Comparison of ENCODE assay signal across 8 cellular contexts in the genomic region with DNA sequence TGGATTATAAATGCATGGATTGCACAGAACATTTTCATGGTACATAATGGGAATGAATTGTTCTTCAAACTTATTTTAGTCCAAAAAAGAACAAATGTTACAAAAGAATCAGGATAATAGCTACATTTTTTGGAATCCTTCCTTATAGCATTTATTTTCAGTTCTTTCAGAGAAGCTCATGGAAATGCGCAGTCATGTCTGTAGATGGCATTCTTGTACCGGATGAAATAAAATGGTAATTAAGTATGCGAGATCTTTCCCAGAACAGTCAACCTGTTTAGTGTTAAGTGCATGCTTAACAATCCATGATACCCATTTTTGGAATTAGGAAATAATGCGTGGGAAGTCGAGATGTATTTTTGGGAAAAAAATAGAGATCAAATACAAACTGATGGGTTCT. TPM values are rescaled to one million over a fixed set of nuclear protein-coding genes. Genes with fewer than 3 reads are reported as not detected.
DNase-seq lines count a peak whose midpoint lies in the region; ATAC-seq and TF ChIP-seq lines count a peak whose summit lies in the region.

No MANE protein-coding gene starts in this region.

- H3K36me3 ChIP-seq in GM23248 (ENCODE audit: low read depth), result no peaks in the 10 kb centered on the region
- no peaks in the 10 kb centered on the region for H3K36me3 ChIP-seq in hepatocyte (replicated peaks; ENCODE audit: insufficient read depth, low read depth)

- H3K4me1 ChIP-seq in GM23248 (ENCODE audit: insufficient read depth) (no peaks in the 10 kb centered on the region; the same call in 1 of the 2 replicates), hepatocyte (ENCODE audit: insufficient read depth) (no peaks in the 10 kb centered on the region)

- H2AFZ ChIP-seq in GM23248, result no peak overlapping the region
- H2AFZ ChIP-seq in hepatocyte, result no peak overlapping the region

- no peaks in the 10 kb centered on the region for H3K4me1 Mint-ChIP-seq in activated T-cell treated with anti-CD3 and anti-CD28 coated beads, Interleukin-2, amount 50 U/mL, for 72 hours (ENCODE audit: low read depth)

- H4K20me1 ChIP-seq in GM23248 (ENCODE audit: insufficient read depth) (no peaks in the 10 kb centered on the region), hepatocyte (ENCODE audit: insufficient read depth, poor library complexity, severe bottlenecking) (no peaks in the 10 kb centered on the region)

- no peaks in the 10 kb centered on the region for H3K79me2 ChIP-seq in GM23248 (ENCODE audit: insufficient read depth)
- no peaks in the 10 kb centered on the region for H3K79me2 ChIP-seq in hepatocyte

- DNase-seq in AG09319 (ENCODE audit: extremely low read depth, low read depth), result no peak
- peak; percentile 67 for DNase-seq in GM23248
- DNase-seq in hepatocyte (ENCODE audit: low spot score), result no peak
- DNase-seq in GDM1 (lab: John Stamatoyannopoulos, UW), result no peak
- no peak for DNase-seq in activated CD4-positive, alpha-beta T cell treated with anti-CD3 and anti-CD28 coated beads, Interleukin-2, amount 50 U/mL, for 4 hours
- no peak for DNase-seq in activated T-cell treated with anti-CD3 and anti-CD28 coated beads, Interleukin-2, amount 50 U/mL, for 72 hours

- peaks cover 29% of the 10 kb centered on the region for H3K27me3 Mint-ChIP-seq in activated T-cell treated with anti-CD3 and anti-CD28 coated beads, Interleukin-2, amount 50 U/mL, for 72 hours (ENCODE audit: low read depth)

- H3K27ac ChIP-seq in GM23248 (no peak overlapping the region), hepatocyte (no peak overlapping the region)

- no peak overlapping the region for H3K4me3 Mint-ChIP-seq in activated T-cell treated with anti-CD3 and anti-CD28 coated beads, Interleukin-2, amount 50 U/mL, for 72 hours

- no peak overlapping the region for H3K9ac ChIP-seq in GM23248

- H3K36me3 Mint-ChIP-seq in activated T-cell treated with anti-CD3 and anti-CD28 coated beads, Interleukin-2, amount 50 U/mL, for 72 hours (ENCODE audit: insufficient read depth in 2 of 2), result no peaks in the 10 kb centered on the region

- TF ChIP-seq CTCF in AG09319 (IDR thresholded peaks at IDR 0.05; ENCODE audit: low read depth, low read length) (peak; percentile 35), hepatocyte (IDR thresholded peaks at IDR 0.05; ENCODE audit: poor library complexity) (peak; percentile 46)

- H3K9me3 Mint-ChIP-seq in activated T-cell treated with anti-CD3 and anti-CD28 coated beads, Interleukin-2, amount 50 U/mL, for 72 hours, result no peaks in the 10 kb centered on the region

- ATAC-seq in SK-N-SH treated with all-trans-retinoic acid at 6 μM for 48 hours, result peak; percentile 74
- ATAC-seq in HG02610 (IDR thresholded peaks at IDR 0.05; ENCODE audit: unreplicated experiment), result no peak
- ATAC-seq in activated T-cell treated with anti-CD3 and anti-CD28 coated beads, Interleukin-2, amount 50 U/mL, for 72 hours (replicated peaks in 1 of 2), result no peak

- no peak overlapping the region for H3K27ac Mint-ChIP-seq in activated T-cell treated with anti-CD3 and anti-CD28 coated beads, Interleukin-2, amount 50 U/mL, for 72 hours

- no peaks in the 10 kb centered on the region for H3K9me3 ChIP-seq in GM23248 (ENCODE audit: low read depth)
- H3K9me3 ChIP-seq in hepatocyte (ENCODE audit: low read depth), result no peaks in the 10 kb centered on the region

- H3F3A ChIP-seq in GM23248 (ENCODE audit: insufficient read depth), result no peaks in the 10 kb centered on the region

- H3K27me3 ChIP-seq in GM23248 (replicated peaks; ENCODE audit: insufficient read depth) (0 out of 2 replicates have a peak, but pooled peaks cover 10% of the 10 kb centered on the region), hepatocyte (peaks cover 6% of the 10 kb centered on the region)

- in situ Hi-C loops in GM23248 (cut with MboI), result loop anchor here (5.0 kb wide), 1 partner anchor 301 kb away; no protein-coding TSS in a partner anchor

- H3K4me2 ChIP-seq in GM23248 (ENCODE audit: unreplicated experiment) (no peak overlapping the region), hepatocyte (no peak overlapping the region)

- H3K9me2 ChIP-seq in GM23248 (ENCODE audit: insufficient read depth), result no peaks in the 10 kb centered on the region
- no peaks in the 10 kb centered on the region for H3K9me2 ChIP-seq in hepatocyte (replicated peaks; ENCODE audit: insufficient read depth)

- WGBS in GM23248 (ENCODE audit: low coverage in 1 of 2, low lambda C conversion rate in 2 of 2, missing lambda C conversion rate in 2 of 2), 2 experiments, result 10 to 12% methylated on average over 5 of the region's 5 CpGs
- 68% methylated on average over 5 of the region's 5 CpGs for WGBS in hepatocyte (ENCODE audit: low lambda C conversion rate, missing lambda C conversion rate)

- no peak overlapping the region for H3K4me3 ChIP-seq in GM23248
- no peak overlapping the region for H3K4me3 ChIP-seq in hepatocyte

TF ChIP-seq in SK-N-SH treated with all-trans-retinoic acid at 6 μM for 48 hours, 23 proteins besides CTCF, POLR2A, EP300 and RAD21:
- TF ChIP-seq ZNF565 (CRISPR knock-in tag; conservative IDR thresholded peaks at IDR 0.05; ENCODE audit: low read depth) (no peak), ARNTL (CRISPR knock-in tag; IDR thresholded peaks at IDR 0.05; ENCODE audit: borderline replicate concordance, low read depth) (no peak), ISL1 (CRISPR knock-in tag; IDR thresholded peaks at IDR 0.05) (no peak), RARB (CRISPR knock-in tag; IDR thresholded peaks at IDR 0.05) (no peak), TOX (CRISPR knock-in tag; IDR thresholded peaks at IDR 0.05; ENCODE audit: borderline replicate concordance) (no peak), CSDC2 (CRISPR knock-in tag; IDR thresholded peaks at IDR 0.05) (no peak), ZFP30 (CRISPR knock-in tag; IDR thresholded peaks at IDR 0.05) (no peak), ZC3H10 (CRISPR knock-in tag; IDR thresholded peaks at IDR 0.05) (no peak), TCF4 (CRISPR knock-in tag; IDR thresholded peaks at IDR 0.05; ENCODE audit: borderline replicate concordance) (no peak), OSR1 (CRISPR knock-in tag; IDR thresholded peaks at IDR 0.05) (no peak), ESRRG (CRISPR knock-in tag; IDR thresholded peaks at IDR 0.05) (no peak), ZNF8 (CRISPR knock-in tag; IDR thresholded peaks at IDR 0.05) (no peak), PPARA (CRISPR knock-in tag; IDR thresholded peaks at IDR 0.05; ENCODE audit: borderline replicate concordance) (no peak), GLIS3 (CRISPR knock-in tag; IDR thresholded peaks at IDR 0.05) (no peak), ZNF70 (CRISPR knock-in tag; IDR thresholded peaks at IDR 0.05) (no peak)
- TF ChIP-seq, protein P1, sequence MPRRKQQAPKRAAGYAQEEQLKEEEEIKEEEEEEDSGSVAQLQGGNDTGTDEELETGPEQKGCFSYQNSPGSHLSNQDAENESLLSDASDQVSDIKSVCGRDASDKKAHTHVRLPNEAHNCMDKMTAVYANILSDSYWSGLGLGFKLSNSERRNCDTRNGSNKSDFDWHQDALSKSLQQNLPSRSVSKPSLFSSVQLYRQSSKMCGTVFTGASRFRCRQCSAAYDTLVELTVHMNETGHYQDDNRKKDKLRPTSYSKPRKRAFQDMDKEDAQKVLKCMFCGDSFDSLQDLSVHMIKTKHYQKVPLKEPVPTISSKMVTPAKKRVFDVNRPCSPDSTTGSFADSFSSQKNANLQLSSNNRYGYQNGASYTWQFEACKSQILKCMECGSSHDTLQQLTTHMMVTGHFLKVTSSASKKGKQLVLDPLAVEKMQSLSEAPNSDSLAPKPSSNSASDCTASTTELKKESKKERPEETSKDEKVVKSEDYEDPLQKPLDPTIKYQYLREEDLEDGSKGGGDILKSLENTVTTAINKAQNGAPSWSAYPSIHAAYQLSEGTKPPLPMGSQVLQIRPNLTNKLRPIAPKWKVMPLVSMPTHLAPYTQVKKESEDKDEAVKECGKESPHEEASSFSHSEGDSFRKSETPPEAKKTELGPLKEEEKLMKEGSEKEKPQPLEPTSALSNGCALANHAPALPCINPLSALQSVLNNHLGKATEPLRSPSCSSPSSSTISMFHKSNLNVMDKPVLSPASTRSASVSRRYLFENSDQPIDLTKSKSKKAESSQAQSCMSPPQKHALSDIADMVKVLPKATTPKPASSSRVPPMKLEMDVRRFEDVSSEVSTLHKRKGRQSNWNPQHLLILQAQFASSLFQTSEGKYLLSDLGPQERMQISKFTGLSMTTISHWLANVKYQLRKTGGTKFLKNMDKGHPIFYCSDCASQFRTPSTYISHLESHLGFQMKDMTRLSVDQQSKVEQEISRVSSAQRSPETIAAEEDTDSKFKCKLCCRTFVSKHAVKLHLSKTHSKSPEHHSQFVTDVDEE (CRISPR knock-in tag; IDR thresholded peaks at IDR 0.05), result no peak
- TF ChIP-seq, protein P2, sequence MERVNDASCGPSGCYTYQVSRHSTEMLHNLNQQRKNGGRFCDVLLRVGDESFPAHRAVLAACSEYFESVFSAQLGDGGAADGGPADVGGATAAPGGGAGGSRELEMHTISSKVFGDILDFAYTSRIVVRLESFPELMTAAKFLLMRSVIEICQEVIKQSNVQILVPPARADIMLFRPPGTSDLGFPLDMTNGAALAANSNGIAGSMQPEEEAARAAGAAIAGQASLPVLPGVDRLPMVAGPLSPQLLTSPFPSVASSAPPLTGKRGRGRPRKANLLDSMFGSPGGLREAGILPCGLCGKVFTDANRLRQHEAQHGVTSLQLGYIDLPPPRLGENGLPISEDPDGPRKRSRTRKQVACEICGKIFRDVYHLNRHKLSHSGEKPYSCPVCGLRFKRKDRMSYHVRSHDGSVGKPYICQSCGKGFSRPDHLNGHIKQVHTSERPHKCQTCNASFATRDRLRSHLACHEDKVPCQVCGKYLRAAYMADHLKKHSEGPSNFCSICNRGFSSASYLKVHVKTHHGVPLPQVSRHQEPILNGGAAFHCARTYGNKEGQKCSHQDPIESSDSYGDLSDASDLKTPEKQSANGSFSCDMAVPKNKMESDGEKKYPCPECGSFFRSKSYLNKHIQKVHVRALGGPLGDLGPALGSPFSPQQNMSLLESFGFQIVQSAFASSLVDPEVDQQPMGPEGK (CRISPR knock-in tag; IDR thresholded peaks at IDR 0.05; ENCODE audit: borderline replicate concordance), result no peak

RNA-seq across cellular contexts. Expression of a gene that starts 38.2 kb away (rescaled TPM):
- 13.5 and 29.2 TPM in 2 replicates for total RNA-seq in GM23248 (2014; rRNA removed; shearing (Covaris generic))
- 17.5 and 19.8 TPM in 2 replicates for polyA plus RNA-seq in GM23248 (2016; fragmentation: Nextera tagmentation; extraction: Ambion mirVana)
- total RNA-seq in hepatocyte, result 30.4 and 38.7 TPM in 2 replicates
- 45.8 and 71.6 TPM in 2 replicates for polyA plus RNA-seq in hepatocyte
- 100 to 1,000 TPM; 228 to 318 TPM for total RNA-seq in activated T-cell treated with anti-CD3 and anti-CD28 coated beads, Interleukin-2, amount 50 U/mL, for 72 hours
